8 cellular contexts compared by ENCODE assay signal in genomic region chr6:1609662-1610496, GRCh38. TPM values are rescaled to one million over a fixed set of nuclear protein-coding genes. Genes with fewer than 3 reads are reported as not detected.
DNase-seq lines count a peak whose midpoint lies in the region; ATAC-seq and TF ChIP-seq lines count a peak whose summit lies in the region.

TSS of gene FOXC1 (plus strand) at chr6:1609915. CDS start at chr6:1610446, 531 bp downstream.

- H3K27ac Mint-ChIP-seq in CD4-positive, alpha-beta memory T cell = peak within 1 kb of the TSS in 2 of 7 donors; percentile 60 to 79

- peaks cover 65% of the 10 kb centered on the region for H3K27me3 ChIP-seq in CD4-positive, alpha-beta memory T cell (ENCODE audit: insufficient read depth, low read length)

- peaks cover 52 to 55% of the 10 kb centered on the region in 2 donors for H3K27me3 Mint-ChIP-seq in CD4-positive, alpha-beta memory T cell

- peak within 1 kb of the TSS in 1 of 2 donors; percentile 49 for H3K4me3 ChIP-seq in CD4-positive, alpha-beta memory T cell (ENCODE audit: low read length in 2 of 2)
- peak within 1 kb of the TSS; percentile 47 to 65 (median 61) for H3K4me3 ChIP-seq in skin epidermis

- CTCF ChIA-PET in CD4-positive, alpha-beta memory T cell (lab: Charles Lee; ENCODE audit: partially characterized antibody) = interaction anchor here (2.0 kb wide), 1 partner anchor 14 kb away, joined by 9 read pairs; no protein-coding TSS in a partner anchor
- CTCF ChIA-PET in RWPE1 (lab: Yijun Ruan, JAX) = interaction anchor here (0.6 to 1.8 kb wide), 3 partner anchors 14 to 598 kb away, joined by 3 to 9 read pairs (median 4); no protein-coding TSS in a partner anchor

- H3K9me3 Mint-ChIP-seq in CD4-positive, alpha-beta memory T cell = peaks cover 0 to 5% (median 0%) of the 10 kb centered on the region in 8 donors

- peaks cover 28 to 68% (median 41%) of the 10 kb centered on the region in 4 donors for H3K4me1 Mint-ChIP-seq in CD4-positive, alpha-beta memory T cell

- ATAC-seq in GM18861 (IDR thresholded peaks at IDR 0.05; ENCODE audit: unreplicated experiment) (peak; percentile 53), HG03520 (IDR thresholded peaks at IDR 0.05; ENCODE audit: unreplicated experiment) (peak; percentile 46), HG03135 (IDR thresholded peaks at IDR 0.05; ENCODE audit: unreplicated experiment) (no peak)

- no peaks in the 10 kb centered on the region for H3K36me3 ChIP-seq in CD4-positive, alpha-beta memory T cell (ENCODE audit: insufficient read depth, low read length)

- peak in 2 of 5 donors; percentile 13 to 17 for DNase-seq in CD4-positive, alpha-beta memory T cell
- DNase-seq in RWPE1 (ENCODE audit: low spot score) (peak; percentile 96), caudate nucleus (lab: John Stamatoyannopoulos, UW) (peak in 13 of 61 donors; percentile 1 to 54 (median 17)), iris pigment epithelial cell (ENCODE audit: low read depth) (peak; percentile 95)

- POLR2A ChIA-PET in CD4-positive, alpha-beta memory T cell (lab: Charles Lee; ENCODE audit: partially characterized antibody) = no interaction called here
- POLR2A ChIA-PET in RWPE1 (lab: Yijun Ruan, JAX; ENCODE audit: low non-redundant PET) = interaction anchor here (0.6 kb wide), 1 partner anchor 1128 kb away, joined by 3 read pairs; no protein-coding TSS in a partner anchor

- intact Hi-C loops in CD4-positive, alpha-beta memory T cell (cut with micrococcal nuclease) = no loop called here

- TF ChIP-seq CTCF in RWPE1 (conservative IDR thresholded peaks at IDR 0.05; ENCODE audit: low read depth) = no peak

- peak within 1 kb of the TSS; percentile 80 to 89 (median 84) for H3K4me3 Mint-ChIP-seq in CD4-positive, alpha-beta memory T cell

- peaks cover 0 to 4% of the 10 kb centered on the region in 2 donors for H3K36me3 Mint-ChIP-seq in CD4-positive, alpha-beta memory T cell

- H3K9me3 ChIP-seq in CD4-positive, alpha-beta memory T cell (ENCODE audit: control insufficient read depth in 1 of 2, low read length in 2 of 2) = no peaks in the 10 kb centered on the region

- H3K27ac ChIP-seq in CD4-positive, alpha-beta memory T cell (ENCODE audit: low read depth, low read length) = no peak within 1 kb of the TSS
- H3K27ac ChIP-seq in RWPE1 = peak within 1 kb of the TSS; percentile 97
- H3K27ac ChIP-seq in caudate nucleus (ENCODE audit: low read depth, low read length) = peak within 1 kb of the TSS; percentile 52
- peak within 1 kb of the TSS; percentile 42 to 92 (median 81) for H3K27ac ChIP-seq in skin epidermis

- peaks cover 58% of the 10 kb centered on the region for H3K4me1 ChIP-seq in CD4-positive, alpha-beta memory T cell (ENCODE audit: insufficient read depth, low read length)

RNA-seq across cellular contexts. Expression of gene FOXC1, which starts in this region (rescaled TPM):
- total RNA-seq in CD4-positive, alpha-beta memory T cell = not detected
- not detected for polyA plus RNA-seq in CD4-positive, alpha-beta memory T cell
